Comparison of ENCODE assay signal across 8 cellular contexts in genomic region chr1:203702130-203702577, GRCh38.
DNase-seq lines count a peak whose midpoint lies in the region; ATAC-seq, FAIRE-seq and TF ChIP-seq lines count a peak whose summit lies in the region.

No MANE protein-coding gene starts in this region.

- H3K9me3 ChIP-seq in endothelial cell of umbilical vein (replicated peaks; ENCODE audit: control insufficient read depth, insufficient read depth, low read length) (no peaks in the 10 kb centered on the region), muscle layer of colon (ENCODE audit: low read length) (no peaks in the 10 kb centered on the region)

- H3K27ac ChIP-seq in endothelial cell of umbilical vein (ENCODE audit: insufficient read depth, low read depth, low read length) = no peak overlapping the region
- H3K27ac ChIP-seq in muscle layer of colon (ENCODE audit: low read depth, low read length) = peak overlapping the region; percentile 83

- H3K9ac ChIP-seq in endothelial cell of umbilical vein (replicated peaks; ENCODE audit: extremely low read depth, insufficient read depth, low read length) = no peak overlapping the region
- peak overlapping the region; percentile 23 for H3K9ac ChIP-seq in muscle layer of colon (ENCODE audit: low read length)

- TF ChIP-seq CTCF in endothelial cell of umbilical vein (IDR thresholded peaks at IDR 0.05; ENCODE audit: extremely low read depth in 1 of 2, insufficient read depth in 1 of 2, low read depth in 1 of 2, low read length in 2 of 2) = peak; percentile 71 to 82

- DNase-seq in activated gamma-delta T cell treated with Interleukin-2 at 50 U/mL for 16 hours (peak; percentile 66), activated gamma-delta T cell (lab: John Stamatoyannopoulos, UW) (no peak), NCI-H446 treated with DMSO at 0.1 percent for 48 hours (lab: John Stamatoyannopoulos, UW) (peak; percentile 4), endothelial cell of umbilical vein (ENCODE audit: low read depth, low spot score) (peak; percentile 62)
- peak; percentile 90 for DNase-seq in activated CD8-positive, alpha-beta memory T cell treated with anti-CD3 and anti-CD28 coated beads for 24 hours
- peak; percentile 46 to 51 for DNase-seq in stimulated activated CD8-positive, alpha-beta memory T cell treated with anti-CD3 and anti-CD28 coated beads, Interleukin-7, amount 100 ng/mL, for 1 hour (ENCODE audit: low read depth in 2 of 2)

- CTCF ChIA-PET in endothelial cell of umbilical vein (lab: Charles Lee) = interaction anchor here (0.5 to 5.5 kb wide), 41 partner anchors 10 to 429 kb away, joined by 3 to 161 read pairs (median 5); partner anchors contain the start of genes ATP2B4 and OPTC

- H3K27me3 ChIP-seq in endothelial cell of umbilical vein (ENCODE audit: control insufficient read depth in 2 of 2, insufficient read depth in 2 of 2, low read length in 2 of 2) (no peaks in the 10 kb centered on the region), muscle layer of colon (ENCODE audit: control insufficient read depth in 1 of 2, insufficient read depth in 2 of 2, low read length in 2 of 2) (no peaks in the 10 kb centered on the region)

- no peaks in the 10 kb centered on the region for H3K79me2 ChIP-seq in endothelial cell of umbilical vein (ENCODE audit: control insufficient read depth, insufficient read depth, low read length)

- FAIRE-seq in endothelial cell of umbilical vein (lab: Jason Lieb, UNC) = peak; percentile 79

- H2AFZ ChIP-seq in endothelial cell of umbilical vein (ENCODE audit: low read depth, low read length) = no peak overlapping the region

- H3K4me3 ChIP-seq in endothelial cell of umbilical vein (replicated peaks in 1 of 3; ENCODE audit: insufficient read depth in 1 of 3, low read depth in 1 of 3, low read length in 3 of 3) (no peak overlapping the region), muscle layer of colon (ENCODE audit: low read depth in 1 of 2, low read length in 2 of 2) (no peak overlapping the region)

- POLR2A ChIA-PET in endothelial cell of umbilical vein (lab: Charles Lee) = interaction anchor here (0.7 kb wide), 1 partner anchor 198 kb away, joined by 3 read pairs; no protein-coding TSS in a partner anchor

- H3K9me1 ChIP-seq in endothelial cell of umbilical vein (replicated peaks; ENCODE audit: control insufficient read depth, extremely low read depth, insufficient read depth, low read length) = no peaks in the 10 kb centered on the region

- dilution Hi-C loops in endothelial cell of umbilical vein (cut with MboI; ENCODE audit: extremely low pct_ligation_motif_present, low sequenced_read_pairs) = no loop called here

- no TSS peak for BruUV-seq in endothelial cell of umbilical vein (replicated peaks; lab: Mats Ljungman, UMichigan)

- no peak for TF ChIP-seq POLR2A in endothelial cell of umbilical vein (IDR thresholded peaks at IDR 0.05; ENCODE audit: low read depth, low read length)

- H3K36me3 ChIP-seq in endothelial cell of umbilical vein (ENCODE audit: control insufficient read depth in 2 of 2, extremely low read depth in 1 of 2, insufficient read depth in 2 of 2, low read length in 2 of 2) (peaks cover 10 to 24% of the 10 kb centered on the region in 2 experiments), muscle layer of colon (ENCODE audit: insufficient read depth, low read length) (peaks cover 95% of the 10 kb centered on the region)

- no peaks in the 10 kb centered on the region for H4K20me1 ChIP-seq in endothelial cell of umbilical vein (replicated peaks; ENCODE audit: control insufficient read depth, extremely low read depth, insufficient read depth, low read length)

- no peaks in the 10 kb centered on the region for H3K4me1 ChIP-seq in endothelial cell of umbilical vein (ENCODE audit: control insufficient read depth, extremely low read depth, insufficient read depth, low read length)
- peaks cover 64% of the 10 kb centered on the region for H3K4me1 ChIP-seq in muscle layer of colon (ENCODE audit: insufficient read depth, low read length)

- ATAC-seq in HG03520 (IDR thresholded peaks at IDR 0.05; ENCODE audit: unreplicated experiment) = no peak

- no peak overlapping the region for H3K4me2 ChIP-seq in endothelial cell of umbilical vein (ENCODE audit: insufficient read depth, low read length)

- intact Hi-C loops in endothelial cell of umbilical vein (cut with micrococcal nuclease) = loop anchor here (1.0 to 5.0 kb wide), 6 partner anchors 28 to 435 kb away; no protein-coding TSS in a partner anchor

TF ChIP-seq in endothelial cell of umbilical vein, 7 proteins besides CTCF, POLR2A, EP300 and RAD21:
- TF ChIP-seq JUN (IDR thresholded peaks at IDR 0.05; ENCODE audit: borderline replicate concordance, insufficient read depth, insufficient read length, low read depth) (no peak), MYC (IDR thresholded peaks at IDR 0.05; ENCODE audit: low read depth, low read length) (no peak), MAX (IDR thresholded peaks at IDR 0.05; ENCODE audit: insufficient read depth, insufficient read length) (no peak), POLR2AphosphoS5 (IDR thresholded peaks at IDR 0.05; ENCODE audit: insufficient read depth, low read depth, low read length) (no peak), FOS (IDR thresholded peaks at IDR 0.05; ENCODE audit: borderline replicate concordance, insufficient read depth, low read length) (no peak), EZH2 (IDR thresholded peaks at IDR 0.05; ENCODE audit: borderline replicate concordance, low read depth, low read length, severe bottlenecking) (no peak), GATA2 (IDR thresholded peaks at IDR 0.05; ENCODE audit: insufficient read depth, insufficient read length, low read depth, low read length) (no peak)
